ENCODE assay signal across 8 cellular contexts in the genomic region with DNA sequence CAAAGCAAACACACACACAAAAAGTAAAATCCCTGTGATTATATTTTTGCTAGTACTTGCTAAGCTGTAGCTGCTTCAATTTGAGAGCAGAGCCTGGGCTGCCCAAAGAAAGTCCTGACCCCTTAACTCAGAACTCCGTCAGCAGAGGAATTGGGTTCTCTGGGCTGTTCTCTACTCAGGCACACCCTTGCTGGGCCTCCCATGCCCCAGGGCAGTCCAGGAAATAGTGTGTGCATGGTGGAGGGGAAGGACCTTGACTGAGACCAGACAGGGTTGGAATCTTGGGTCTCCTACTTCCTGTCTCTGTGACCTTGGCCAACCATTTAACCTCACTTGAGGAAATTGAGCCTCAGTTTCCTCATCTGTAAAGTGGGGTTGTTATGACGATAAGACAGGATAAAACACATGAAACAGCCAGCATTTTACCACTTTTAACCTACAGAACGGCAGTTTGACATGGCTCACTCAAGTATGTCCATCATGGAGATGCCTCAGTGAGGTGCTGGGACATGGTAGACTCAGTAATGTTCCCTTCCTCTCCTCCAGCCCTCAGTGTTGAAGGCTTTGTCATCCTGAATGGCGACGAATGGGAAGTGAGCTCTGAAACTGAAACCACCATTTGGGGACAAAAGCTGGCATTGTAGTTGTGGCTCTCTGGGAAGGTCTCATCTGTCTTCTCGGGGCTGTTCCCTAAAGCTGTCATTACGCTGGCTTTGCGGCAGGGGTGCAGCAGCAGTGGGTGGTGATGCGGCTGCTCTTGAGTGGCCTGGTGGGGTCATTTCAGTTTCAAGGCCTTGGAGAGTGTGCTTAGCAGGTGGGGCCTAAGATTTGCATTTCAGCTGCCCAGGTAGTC.
DNase-seq lines count a peak whose midpoint lies in the region; ATAC-seq and TF ChIP-seq lines count a peak whose summit lies in the region.

No MANE protein-coding gene starts in this region.

- no peak overlapping the region for H3K4me3 ChIP-seq in lower lobe of right lung

- DNase-seq in CD1c-positive myeloid dendritic cell (ENCODE audit: extremely low spot score) = peak; percentile 85
- no peak for DNase-seq in activated B cell treated with CpG ODN at 0.5 μM for 24 hours
- no peak for DNase-seq in lower lobe of right lung
- DNase-seq in erythroblast (lab: John Stamatoyannopoulos, UW) = no peak
- DNase-seq in GDM1 (lab: John Stamatoyannopoulos, UW) = no peak
- no peak for DNase-seq in AG08395 (ENCODE audit: low spot score)

- no peaks in the 10 kb centered on the region for H3K9me3 ChIP-seq in lower lobe of right lung

- H3K36me3 ChIP-seq in lower lobe of right lung = no peaks in the 10 kb centered on the region

- peaks cover 42% of the 10 kb centered on the region for H3K4me1 Mint-ChIP-seq in activated B cell treated with CpG ODN at 0.5 μM for 24 hours

- peak overlapping the region; percentile 18 for H3K27ac ChIP-seq in lower lobe of right lung

- POLR2A ChIA-PET in activated B cell treated with CpG ODN at 0.5 μM for 24 hours (lab: Charles Lee) = interaction anchor here (0.7 to 2.2 kb wide), 3 partner anchors 19 to 41 kb away, joined by 5 to 15 read pairs (median 6); no protein-coding TSS in a partner anchor

- intact Hi-C loops in activated B cell treated with CpG ODN at 0.5 μM for 24 hours (cut with micrococcal nuclease) = no loop called here
- intact Hi-C loops in lower lobe of right lung (cut with DNase I) = no loop called here

- H3K27me3 ChIP-seq in lower lobe of right lung (ENCODE audit: low read depth) = no peaks in the 10 kb centered on the region

- H3K9me3 Mint-ChIP-seq in activated B cell treated with CpG ODN at 0.5 μM for 24 hours = no peaks in the 10 kb centered on the region

- TF ChIP-seq CTCF in activated B cell treated with CpG ODN at 0.5 μM for 24 hours (IDR thresholded peaks at IDR 0.05) (no peak), lower lobe of right lung (IDR thresholded peaks at IDR 0.05) (no peak)

- no peak overlapping the region for H3K4me3 Mint-ChIP-seq in activated B cell treated with CpG ODN at 0.5 μM for 24 hours

- H3K36me3 Mint-ChIP-seq in activated B cell treated with CpG ODN at 0.5 μM for 24 hours (ENCODE audit: low read depth) = peaks cover 21% of the 10 kb centered on the region

- peak overlapping the region; percentile 65 for H3K27ac Mint-ChIP-seq in activated B cell treated with CpG ODN at 0.5 μM for 24 hours

- no peak for TF ChIP-seq POLR2A in erythroblast (IDR thresholded peaks at IDR 0.05; ENCODE audit: low read length)

- CTCF ChIA-PET in activated B cell treated with CpG ODN at 0.5 μM for 24 hours (lab: Charles Lee) = interaction anchor here (2.4 kb wide), 1 partner anchor 18 kb away, joined by 6 read pairs; no protein-coding TSS in a partner anchor

- peaks cover 44% of the 10 kb centered on the region for H3K4me1 ChIP-seq in lower lobe of right lung

- ATAC-seq in HG02798 (IDR thresholded peaks at IDR 0.05; ENCODE audit: poor library complexity, unreplicated experiment) (peak; percentile 39), activated B cell treated with CpG ODN at 0.5 μM for 24 hours (ENCODE audit: low read depth) (no peak), lower lobe of right lung (peak; percentile 8 to 44), HG02973 (IDR thresholded peaks at IDR 0.05; ENCODE audit: unreplicated experiment) (no peak)

- no peaks in the 10 kb centered on the region for H3K27me3 Mint-ChIP-seq in activated B cell treated with CpG ODN at 0.5 μM for 24 hours

Comparison
In these comparisons a context has a peak if more than half of its experiments do, and no peak if none do; other contexts are left out.
1. ATAC-seq: peak in HG02798 (single experiment) and lower lobe of right lung (2 of 2); none in activated B cell treated with CpG ODN at 0.5 μM for 24 hours (single experiment) and HG02973 (single experiment).